Comparison of ENCODE assay signal across 38 cellular contexts in the genomic region with DNA sequence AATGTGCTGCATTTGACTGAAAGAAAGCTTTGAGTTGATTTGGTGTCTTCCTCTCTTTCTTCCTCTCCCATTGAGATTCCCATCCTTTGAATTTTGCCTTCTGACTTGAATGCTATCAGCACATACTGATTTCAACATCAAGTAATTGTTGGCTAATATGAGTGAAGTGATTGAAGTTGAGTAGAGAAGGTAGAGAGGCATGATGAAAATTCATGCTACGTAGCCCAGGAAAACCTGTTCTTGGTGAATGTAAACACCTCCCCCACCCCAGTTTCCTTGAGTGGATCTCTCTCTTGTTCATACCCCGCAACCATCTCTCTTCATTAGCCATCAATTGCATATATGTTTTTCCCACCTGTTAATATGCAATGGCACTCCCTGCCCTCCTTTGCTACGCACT.
"Had no signal": no experiment of that assay in that cellular context is flagged by ENCODE, and none has a peak within 500 bp of the region (broad histone marks: within the 10 kb centered on the region; RNA-seq: fewer than 3 reads in every experiment).

No MANE protein-coding gene starts in this region.

- H3K36me3 ChIP-seq: adrenal gland, ascending aorta, brain microvascular endothelial cell, breast epithelium, cardiac muscle cell had no signal

- DNase-seq: activated effector memory CD4-positive, alpha-beta T cell treated with anti-CD3 and anti-CD28 coated beads, Interleukin-2, amount 50 U/mL, for 16 hours; activated effector memory CD4-positive, alpha-beta T cell treated with Interleukin-2 at 50 U/mL for 16 hours; activated gamma-delta T cell; activated gamma-delta T cell treated with Interleukin-2 at 50 U/mL for 16 hours; activated naive CD4-positive, alpha-beta T cell; activated naive CD4-positive, alpha-beta T cell treated with anti-CD3 and anti-CD28 coated beads, Interleukin-2, amount 10 ng/mL, durations not matched to agents 7 days and 5 days; activated naive CD4-positive, alpha-beta T cell treated with anti-CD3 and anti-CD28 coated beads, Interleukin-2, amount 50 U/mL, for 16 hours; activated naive CD4-positive, alpha-beta T cell treated with Interleukin-2 at 50 U/mL for 16 hours; activated naive CD8-positive, alpha-beta T cell treated with anti-CD3 and anti-CD28 coated beads for 36 hours; activated naive CD8-positive, alpha-beta T cell treated with anti-CD3 and anti-CD28 coated beads, Interleukin-2, amount 10 ng/mL, durations not matched to agents 7 days and 5 days; activated naive CD8-positive, alpha-beta T cell treated with anti-CD3 and anti-CD28 coated beads, Interleukin-2, amount 50 U/mL, for 24 hours; activated T-cell treated with anti-CD3 and anti-CD28 coated beads for 4 hours; activated T-cell treated with anti-CD3 and anti-CD28 coated beads, Interleukin-2, amount 50 U/mL, for 1 hour; activated T-cell treated with anti-CD3 and anti-CD28 coated beads, Interleukin-2, amount 50 U/mL, for 24 hours; activated T-cell treated with anti-CD3 and anti-CD28 coated beads, Interleukin-2, amount 50 U/mL, for 4 hours; activated T-cell treated with anti-CD3 and anti-CD28 coated beads, Interleukin-2, amount 50 U/mL, for 48 hours; activated T-cell treated with anti-CD3 and anti-CD28 coated beads, Interleukin-2, amount 50 U/mL, for 72 hours; adrenal gland; amniotic stem cell; amygdala; anterior cingulate cortex; aorta; body of pancreas; brain microvascular endothelial cell; caudate nucleus; central memory CD4-positive, alpha-beta T cell; cerebellar nuclear complex had no signal

- H3K4me3 ChIP-seq: adrenal gland, ascending aorta, body of pancreas, breast epithelium, cardiac muscle cell had no signal

- H3K4me1 Mint-ChIP-seq: activated naive CD4-positive, alpha-beta T cell treated with anti-CD3 and anti-CD28 coated beads, Interleukin-2, amount 10 ng/mL, durations not matched to agents 7 days and 5 days; activated naive CD4-positive, alpha-beta T cell treated with anti-CD3 and anti-CD28 coated beads, Interleukin-2, amount 50 U/mL, for 24 hours; activated naive CD8-positive, alpha-beta T cell treated with anti-CD3 and anti-CD28 coated beads for 36 hours; activated naive CD8-positive, alpha-beta T cell treated with anti-CD3 and anti-CD28 coated beads, Interleukin-2, amount 10 ng/mL, durations not matched to agents 7 days and 5 days; activated naive CD8-positive, alpha-beta T cell treated with anti-CD3 and anti-CD28 coated beads, Interleukin-2, amount 50 U/mL, for 24 hours; activated T-helper 17 cell treated with anti-CD3 and anti-CD28 coated beads, Interleukin-2, amount 50 U/mL, for 72 hours; central memory CD8-positive, alpha-beta T cell had no signal

- H3K27ac ChIP-seq: adrenal gland, ascending aorta, body of pancreas, brain microvascular endothelial cell, breast epithelium, cardiac muscle cell had no signal

- H3K36me3 Mint-ChIP-seq: activated naive CD4-positive, alpha-beta T cell treated with anti-CD3 and anti-CD28 coated beads, Interleukin-2, amount 10 ng/mL, durations not matched to agents 7 days and 5 days; activated naive CD4-positive, alpha-beta T cell treated with anti-CD3 and anti-CD28 coated beads, Interleukin-2, amount 50 U/mL, for 24 hours; activated naive CD4-positive, alpha-beta T cell treated with anti-CD3 and anti-CD28 coated beads, Interleukin-2, amount 50 U/mL, for 72 hours; activated naive CD8-positive, alpha-beta T cell; activated naive CD8-positive, alpha-beta T cell treated with anti-CD3 and anti-CD28 coated beads for 36 hours; activated naive CD8-positive, alpha-beta T cell treated with anti-CD3 and anti-CD28 coated beads, Interleukin-2, amount 10 ng/mL, durations not matched to agents 7 days and 5 days had no signal

- H3K4me1 ChIP-seq: adrenal gland, ascending aorta, body of pancreas, breast epithelium had no signal

- H3K9me3 ChIP-seq: adrenal gland, ascending aorta, body of pancreas, breast epithelium had no signal

- H3K4me3 Mint-ChIP-seq: activated naive CD4-positive, alpha-beta T cell treated with anti-CD3 and anti-CD28 coated beads, Interleukin-2, amount 10 ng/mL, durations not matched to agents 7 days and 5 days; activated naive CD4-positive, alpha-beta T cell treated with anti-CD3 and anti-CD28 coated beads, Interleukin-2, amount 50 U/mL, for 24 hours; activated naive CD8-positive, alpha-beta T cell; activated naive CD8-positive, alpha-beta T cell treated with anti-CD3 and anti-CD28 coated beads for 36 hours; activated naive CD8-positive, alpha-beta T cell treated with anti-CD3 and anti-CD28 coated beads, Interleukin-2, amount 10 ng/mL, durations not matched to agents 7 days and 5 days; activated naive CD8-positive, alpha-beta T cell treated with anti-CD3 and anti-CD28 coated beads, Interleukin-2, amount 50 U/mL, for 24 hours; activated T-cell treated with anti-CD3 and anti-CD28 coated beads, Interleukin-2, amount 50 U/mL, for 24 hours; activated T-cell treated with anti-CD3 and anti-CD28 coated beads, Interleukin-2, amount 50 U/mL, for 4 hours; activated T-cell treated with anti-CD3 and anti-CD28 coated beads, Interleukin-2, amount 50 U/mL, for 72 hours; activated T-helper 1 cell treated with anti-CD3 and anti-CD28 coated beads, Interleukin-12 subunit alpha, Interleukin-12 subunit beta, Interleukin-2, Interleukin-4 antibody, amounts not matched to agents 30 ng/mL and 10 ng/mL and 1 ng/mL, durations not matched to agents 14 hours and 24 hours and 36 hours; activated T-helper 17 cell treated with anti-CD3 and anti-CD28 coated beads, Interleukin-2, amount 50 U/mL, for 72 hours; brain; central memory CD8-positive, alpha-beta T cell had no signal

- H3K9me3 Mint-ChIP-seq: activated naive CD4-positive, alpha-beta T cell treated with anti-CD3 and anti-CD28 coated beads, Interleukin-2, amount 10 ng/mL, durations not matched to agents 7 days and 5 days; activated naive CD4-positive, alpha-beta T cell treated with anti-CD3 and anti-CD28 coated beads, Interleukin-2, amount 50 U/mL, for 24 hours; activated naive CD8-positive, alpha-beta T cell treated with anti-CD3 and anti-CD28 coated beads for 36 hours; activated naive CD8-positive, alpha-beta T cell treated with anti-CD3 and anti-CD28 coated beads, Interleukin-2, amount 10 ng/mL, durations not matched to agents 7 days and 5 days; activated T-cell treated with anti-CD3 and anti-CD28 coated beads, Interleukin-2, amount 50 U/mL, for 24 hours; activated T-cell treated with anti-CD3 and anti-CD28 coated beads, Interleukin-2, amount 50 U/mL, for 4 hours; activated T-helper 1 cell treated with anti-CD3 and anti-CD28 coated beads, Interleukin-12 subunit alpha, Interleukin-12 subunit beta, Interleukin-2, Interleukin-4 antibody, amounts not matched to agents 30 ng/mL and 10 ng/mL and 1 ng/mL, durations not matched to agents 14 hours and 24 hours and 36 hours; activated T-helper 17 cell treated with anti-CD3 and anti-CD28 coated beads, Interleukin-2, amount 50 U/mL, for 72 hours; activated T-helper 2 cell treated with anti-CD3 and anti-CD28 coated beads, Interferon-gamma antibody, Interleukin-2, Interleukin-4, amounts not matched to agents 10 μg/mL and 5 μg/mL and 100 μg/mL, durations not matched to agents 14 hours and 24 hours and 36 hours; central memory CD8-positive, alpha-beta T cell had no signal

- ATAC-seq: activated naive CD4-positive, alpha-beta T cell treated with anti-CD3 and anti-CD28 coated beads, Interleukin-2, amount 50 U/mL, for 72 hours; activated naive CD8-positive, alpha-beta T cell treated with anti-CD3 and anti-CD28 coated beads, Interleukin-2, amount 50 U/mL, for 24 hours; activated T-cell treated with anti-CD3 and anti-CD28 coated beads, Interleukin-2, amount 50 U/mL, for 4 hours; activated T-cell treated with anti-CD3 and anti-CD28 coated beads, Interleukin-2, amount 50 U/mL, for 72 hours; activated T-helper 17 cell treated with anti-CD3 and anti-CD28 coated beads, Interleukin-2, amount 50 U/mL, for 72 hours; body of pancreas had no signal

- H3K27me3 ChIP-seq: adrenal gland, ascending aorta, body of pancreas, breast epithelium, cardiac muscle cell had no signal

- H3K27ac Mint-ChIP-seq: activated naive CD4-positive, alpha-beta T cell treated with anti-CD3 and anti-CD28 coated beads, Interleukin-2, amount 10 ng/mL, durations not matched to agents 7 days and 5 days; activated naive CD4-positive, alpha-beta T cell treated with anti-CD3 and anti-CD28 coated beads, Interleukin-2, amount 50 U/mL, for 24 hours; activated naive CD4-positive, alpha-beta T cell treated with anti-CD3 and anti-CD28 coated beads, Interleukin-2, amount 50 U/mL, for 72 hours; activated naive CD8-positive, alpha-beta T cell; activated naive CD8-positive, alpha-beta T cell treated with anti-CD3 and anti-CD28 coated beads for 36 hours; activated naive CD8-positive, alpha-beta T cell treated with anti-CD3 and anti-CD28 coated beads, Interleukin-2, amount 10 ng/mL, durations not matched to agents 7 days and 5 days; activated naive CD8-positive, alpha-beta T cell treated with anti-CD3 and anti-CD28 coated beads, Interleukin-2, amount 50 U/mL, for 24 hours; activated T-cell treated with anti-CD3 and anti-CD28 coated beads, Interleukin-2, amount 50 U/mL, for 24 hours; activated T-cell treated with anti-CD3 and anti-CD28 coated beads, Interleukin-2, amount 50 U/mL, for 72 hours; activated T-helper 1 cell treated with anti-CD3 and anti-CD28 coated beads, Interleukin-12 subunit alpha, Interleukin-12 subunit beta, Interleukin-2, Interleukin-4 antibody, amounts not matched to agents 30 ng/mL and 10 ng/mL and 1 ng/mL, durations not matched to agents 14 hours and 24 hours and 36 hours; activated T-helper 17 cell treated with anti-CD3 and anti-CD28 coated beads, Interleukin-2, amount 50 U/mL, for 72 hours; activated T-helper 2 cell treated with anti-CD3 and anti-CD28 coated beads, Interferon-gamma antibody, Interleukin-2, Interleukin-4, amounts not matched to agents 10 μg/mL and 5 μg/mL and 100 μg/mL, durations not matched to agents 14 hours and 24 hours and 36 hours; brain had no signal
